21 cellular contexts compared by ENCODE assay signal in the genomic region with DNA sequence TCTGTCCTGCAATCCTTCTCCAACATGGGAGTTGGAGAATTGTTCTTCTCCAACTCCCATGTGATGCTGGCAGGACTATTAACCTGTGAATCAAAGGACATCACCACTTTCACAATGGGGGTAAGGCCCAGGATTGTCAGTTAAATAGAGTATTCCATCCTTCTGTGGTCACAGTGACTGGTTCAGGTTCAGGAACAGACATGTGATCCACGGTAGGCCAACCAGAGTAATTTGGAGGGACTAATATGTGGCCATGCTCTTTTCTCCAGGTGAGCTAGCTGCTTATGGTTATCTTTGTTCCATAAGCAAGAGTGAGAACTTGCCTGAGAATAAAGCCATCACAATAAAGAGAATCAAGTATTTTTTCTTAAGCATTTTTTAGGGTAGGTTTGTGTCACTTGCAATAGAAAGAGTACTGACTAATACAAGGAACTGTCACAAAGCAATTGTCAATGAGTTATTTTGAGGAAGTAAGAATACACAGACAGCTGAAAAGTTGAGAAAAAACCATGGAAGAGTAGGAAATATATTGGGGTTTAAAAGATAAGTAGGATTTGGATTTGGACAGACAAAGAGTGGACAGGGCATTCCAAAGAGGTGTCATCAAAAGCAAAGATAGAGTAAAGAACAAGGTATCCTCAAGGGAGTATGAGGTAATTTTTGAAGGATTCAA.
A peak's percentile ranks its signal among the peaks of the same experiment; 100 is the strongest.
DNase-seq lines count a peak whose midpoint lies in the region; ATAC-seq and TF ChIP-seq lines count a peak whose summit lies in the region.
"Had no signal": no experiment of that assay in that cellular context is flagged by ENCODE, and none has a peak within 500 bp of the region (broad histone marks: within the 10 kb centered on the region; RNA-seq: fewer than 3 reads in every experiment).

No MANE protein-coding gene starts in this region.

- H2BK120ac ChIP-seq in IMR-90 (ENCODE audit: low read depth, low read length) = no peak overlapping the region

- no peak overlapping the region for H2AK9ac ChIP-seq in IMR-90 (replicated peaks; ENCODE audit: low read depth, low read length, poor library complexity)

- H2BK20ac ChIP-seq in IMR-90 (ENCODE audit: low read depth, low read length) = no peak overlapping the region

- H3K4me3 Mint-ChIP-seq in stimulated activated naive B cell treated with anti-CD40 and anti-IgM and Interleukin-4, amounts not matched to agents 10 μg/mL and 1 μg/mL and 100 μg/mL, for 72 hours = no peak overlapping the region
- H3K4me3 Mint-ChIP-seq: B cell; CD4-positive, CD25-positive, alpha-beta regulatory T cell had no signal

- H4K5ac ChIP-seq in IMR-90 (ENCODE audit: low read depth, low read length) = no peak overlapping the region

- no peak overlapping the region for H2AFZ ChIP-seq in IMR-90 (replicated peaks; ENCODE audit: low read length, poor library complexity)

- dilution Hi-C loops in IMR-90 (cut with HindIII; ENCODE audit: low sequenced_read_pairs, unreplicated experiment) = no loop called here

- no peaks in the 10 kb centered on the region for H3K27me3 ChIP-seq in IMR-90 (ENCODE audit: control insufficient read depth, insufficient read depth, low read length)
- H3K27me3 ChIP-seq: Peyer's patch had no signal

- no peak overlapping the region for H3K27ac Mint-ChIP-seq in stimulated activated naive B cell treated with anti-CD40 and anti-IgM and Interleukin-4, amounts not matched to agents 10 μg/mL and 1 μg/mL and 100 μg/mL, for 72 hours
- H3K27ac Mint-ChIP-seq: B cell; CD4-positive, CD25-positive, alpha-beta regulatory T cell had no signal

- H2AK5ac ChIP-seq in IMR-90 (ENCODE audit: low read depth, low read length) = no peak overlapping the region

- peaks cover 1% of the 10 kb centered on the region; the same call in 1 of the 2 replicates for H3K36me3 ChIP-seq in IMR-90 (ENCODE audit: control insufficient read depth, insufficient read depth, low read length)
- H3K36me3 ChIP-seq: Peyer's patch had no signal

- no peak overlapping the region for H3K4me2 ChIP-seq in IMR-90 (ENCODE audit: low read depth, low read length)

- no peaks in the 10 kb centered on the region for H4K20me1 ChIP-seq in IMR-90 (ENCODE audit: insufficient read depth, low read length)

- H3K27me3 Mint-ChIP-seq in stimulated activated naive B cell treated with anti-CD40 and anti-IgM and Interleukin-4, amounts not matched to agents 10 μg/mL and 1 μg/mL and 100 μg/mL, for 72 hours = no peaks in the 10 kb centered on the region
- H3K27me3 Mint-ChIP-seq: B cell; CD4-positive, CD25-positive, alpha-beta regulatory T cell had no signal

- in situ Hi-C loops in IMR-90 (cut with MboI; ENCODE audit: low sequenced_read_pairs) = no loop called here

- no peaks in the 10 kb centered on the region for H3K9me3 Mint-ChIP-seq in stimulated activated naive B cell treated with anti-CD40 and anti-IgM and Interleukin-4, amounts not matched to agents 10 μg/mL and 1 μg/mL and 100 μg/mL, for 72 hours

- H3K56ac ChIP-seq in IMR-90 (ENCODE audit: extremely low read depth, insufficient read depth, low read length) = no peak overlapping the region

- POLR2A ChIA-PET in IMR-90 (lab: Charles Lee; ENCODE audit: unreplicated experiment) = no interaction called here

- H3K23ac ChIP-seq in IMR-90 (ENCODE audit: low read depth, low read length) = no peak overlapping the region

- no peak for TF ChIP-seq CTCF in IMR-90 (conservative IDR thresholded peaks at IDR 0.05; ENCODE audit: low read depth, low read length)

- DNase-seq in SIG-M5 treated with dmso at 0.1 percent for 504 hours (lab: John Stamatoyannopoulos, UW; ENCODE audit: unreplicated experiment) = peak; percentile 61
- no peak for DNase-seq in SIG-M5 (lab: John Stamatoyannopoulos, UW)
- DNase-seq in IMR-90 = no peak
- peak; percentile 23 for DNase-seq in OCI-M1 (lab: John Stamatoyannopoulos, UW)
- DNase-seq in stimulated activated naive B cell treated with anti-CD40 and anti-IgM and Interleukin-4, amounts not matched to agents 10 μg/mL and 1 μg/mL and 100 μg/mL, for 72 hours = no peak
- DNase-seq in NCI-H2029 (lab: John Stamatoyannopoulos, UW) = no peak
- no peak for DNase-seq in activated gamma-delta T cell (lab: John Stamatoyannopoulos, UW)
- no peak for DNase-seq in stimulated activated CD4-positive, alpha-beta T cell treated with anti-CD3 and anti-CD28 coated beads, Interleukin-1b, Interleukin-23, amount 100 ng/mL, for 48 hours
- DNase-seq: 8988T; Caco-2; CD4-positive, CD25-positive, alpha-beta regulatory T cell; DMS153; GDM1; MM.1S; NCI-H187; NCI-H345; NCI-H524 treated with DMSO at 0.1 percent for 48 hours; Peyer's patch; T-helper 1 cell had no signal

- H4K8ac ChIP-seq in IMR-90 (ENCODE audit: low read depth in 2 of 2, low read length in 2 of 2) = no peak overlapping the region; a peak in 1 of 4 replicates

- intact Hi-C loops in IMR-90 (cut with micrococcal nuclease) = no loop called here

- H2BK5ac ChIP-seq in IMR-90 (ENCODE audit: low read depth, low read length, poor library complexity, severe bottlenecking) = no peak overlapping the region

- H2BK15ac ChIP-seq in IMR-90 (ENCODE audit: low read depth, low read length) = no peak overlapping the region

- H3K4me1 Mint-ChIP-seq in stimulated activated naive B cell treated with anti-CD40 and anti-IgM and Interleukin-4, amounts not matched to agents 10 μg/mL and 1 μg/mL and 100 μg/mL, for 72 hours = peaks cover 3 to 7% of the 10 kb centered on the region in 2 donors

- H3K9me1 ChIP-seq in IMR-90 (ENCODE audit: insufficient read depth, low read length) = peaks cover 6% of the 10 kb centered on the region

- no peak for TF ChIP-seq RAD21 in IMR-90 (IDR thresholded peaks at IDR 0.05; ENCODE audit: low read length)

- H3K4me1 ChIP-seq in IMR-90 (ENCODE audit: control insufficient read depth, insufficient read depth, low read length) = no peaks in the 10 kb centered on the region
- H3K4me1 ChIP-seq: Caco-2, Peyer's patch had no signal

- no peak overlapping the region for H3K27ac ChIP-seq in IMR-90 (ENCODE audit: insufficient read depth, low read length)
- H3K27ac ChIP-seq: Peyer's patch, SK-N-MC had no signal

- 100% methylated on average over 1 of the region's 1 CpG; no CpG with 5 or more reads in 1 of the 2 experiments for WGBS in IMR-90 (ENCODE audit: extremely low coverage in 2 of 2, insufficient read length in 1 of 2), 2 experiments

- H3K9me3 ChIP-seq in IMR-90 (ENCODE audit: control insufficient read depth, insufficient read depth, low read length) = no peaks in the 10 kb centered on the region
- H3K9me3 ChIP-seq: Caco-2, Peyer's patch had no signal

- 0 out of 2 replicates have a peak overlapping the region, but pooled peaks have one; percentile 20 for H3K14ac ChIP-seq in IMR-90 (replicated peaks; ENCODE audit: low read depth, low read length)

- no peak overlapping the region; the same call in 1 of the 2 replicates for H4K91ac ChIP-seq in IMR-90 (ENCODE audit: insufficient read depth, low read depth, low read length)

- H3K4ac ChIP-seq in IMR-90 (ENCODE audit: low read depth, low read length) = no peak overlapping the region

- no peak overlapping the region for H3K4me3 ChIP-seq in IMR-90 (ENCODE audit: insufficient read depth, low read depth, low read length)
- H3K4me3 ChIP-seq: Peyer's patch, SK-N-MC had no signal

- CTCF ChIA-PET in IMR-90 (lab: Yijun Ruan, JAX) = no interaction called here

- no TSS peak for BruUV-seq in IMR-90 (replicated peaks; lab: Mats Ljungman, UMichigan)

- no peak overlapping the region for H3K18ac ChIP-seq in IMR-90 (ENCODE audit: low read depth, low read length)

- no peak for TF ChIP-seq POLR2A in IMR-90 (IDR thresholded peaks at IDR 0.05; ENCODE audit: low read depth, low read length)

- H3K9ac ChIP-seq in IMR-90 (ENCODE audit: low read depth, low read length) = no peak overlapping the region

- H3K79me1 ChIP-seq in IMR-90 (ENCODE audit: low read depth in 1 of 2, low read length in 2 of 2) = peaks cover 3 to 24% of the 10 kb centered on the region in 2 experiments; a peak in 2 of 4 replicates

- no peak for ATAC-seq in IMR-90 (ENCODE audit: low read depth)
- peak; percentile 49 to 61 for ATAC-seq in stimulated activated naive B cell treated with anti-CD40 and anti-IgM and Interleukin-4, amounts not matched to agents 10 μg/mL and 1 μg/mL and 100 μg/mL, for 72 hours (replicated peaks)

- H3K36me3 Mint-ChIP-seq in stimulated activated naive B cell treated with anti-CD40 and anti-IgM and Interleukin-4, amounts not matched to agents 10 μg/mL and 1 μg/mL and 100 μg/mL, for 72 hours = peaks cover 0 to 6% of the 10 kb centered on the region in 2 donors

TF ChIP-seq in IMR-90, 13 proteins besides CTCF, POLR2A, EP300 and RAD21 (continues in another document):
- TF ChIP-seq MAZ (IDR thresholded peaks at IDR 0.05; ENCODE audit: borderline replicate concordance, low read depth, low read length) (no peak), FOS (IDR thresholded peaks at IDR 0.05; ENCODE audit: low read depth, low read length) (no peak), NFE2L2 (IDR thresholded peaks at IDR 0.05; ENCODE audit: low read depth, low read length) (no peak), SMC3 (IDR thresholded peaks at IDR 0.05; ENCODE audit: low read depth, low read length) (no peak), RFX5 (IDR thresholded peaks at IDR 0.05; ENCODE audit: low read depth, low read length) (no peak), CEBPB (IDR thresholded peaks at IDR 0.05; ENCODE audit: low read depth, low read length) (no peak), RCOR1 (IDR thresholded peaks at IDR 0.05; ENCODE audit: insufficient replicate concordance, low read length) (no peak), BHLHE40 (IDR thresholded peaks at IDR 0.05; ENCODE audit: low read depth, low read length) (no peak), MXI1 (IDR thresholded peaks at IDR 0.05; ENCODE audit: borderline replicate concordance, low read depth, low read length) (no peak), MAFK (IDR thresholded peaks at IDR 0.05; ENCODE audit: low read depth, low read length) (no peak)
- TF ChIP-seq, protein P1, sequence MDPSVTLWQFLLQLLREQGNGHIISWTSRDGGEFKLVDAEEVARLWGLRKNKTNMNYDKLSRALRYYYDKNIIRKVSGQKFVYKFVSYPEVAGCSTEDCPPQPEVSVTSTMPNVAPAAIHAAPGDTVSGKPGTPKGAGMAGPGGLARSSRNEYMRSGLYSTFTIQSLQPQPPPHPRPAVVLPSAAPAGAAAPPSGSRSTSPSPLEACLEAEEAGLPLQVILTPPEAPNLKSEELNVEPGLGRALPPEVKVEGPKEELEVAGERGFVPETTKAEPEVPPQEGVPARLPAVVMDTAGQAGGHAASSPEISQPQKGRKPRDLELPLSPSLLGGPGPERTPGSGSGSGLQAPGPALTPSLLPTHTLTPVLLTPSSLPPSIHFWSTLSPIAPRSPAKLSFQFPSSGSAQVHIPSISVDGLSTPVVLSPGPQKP (IDR thresholded peaks at IDR 0.05; ENCODE audit: borderline replicate concordance, low read depth, low read length) = no peak

Comparison
In these comparisons a context has a peak if more than half of its experiments do, and no peak if none do; other contexts are left out.
1. DNase-seq: peak in SIG-M5 treated with dmso at 0.1 percent for 504 hours (single experiment) and OCI-M1 (single experiment); none in SIG-M5 (single experiment), IMR-90 (single experiment), stimulated activated naive B cell treated with anti-CD40 and anti-IgM and Interleukin-4, amounts not matched to agents 10 μg/mL and 1 μg/mL and 100 μg/mL, for 72 hours (single experiment), NCI-H2029 (single experiment), activated gamma-delta T cell (single experiment) and stimulated activated CD4-positive, alpha-beta T cell treated with anti-CD3 and anti-CD28 coated beads, Interleukin-1b, Interleukin-23, amount 100 ng/mL, for 48 hours (single experiment).